In genomic region chr4:31791666-31792065, GRCh38 we compare ENCODE assay signal across 22 cellular contexts.
"Had no signal": no experiment of that assay in that cellular context is flagged by ENCODE, and none has a peak within 500 bp of the region (broad histone marks: within the 10 kb centered on the region; RNA-seq: fewer than 3 reads in every experiment).

No MANE protein-coding gene starts in this region.

- DNase-seq: KBM-7, MG63, NCI-H1092, NCI-H1105 treated with DMSO at 0.1 percent for 48 hours, NCI-H1417 treated with DMSO at 0.1 percent for 48 hours, NCI-H146, NCI-H1694 treated with DMSO at 0.1 percent for 48 hours, NCI-H1930, NCI-H2081, NCI-H2171, NCI-H226, NCI-H510A, NCI-H526 treated with DMSO at 0.1 percent for 48 hours, NCI-H748 treated with DMSO at 0.1 percent for 48 hours, Right ventricle myocardium superior, RPMI8226, SIG-M5, SW 1271, T-cell had no signal

- H3K27ac ChIP-seq: SJSA1, SK-N-MC had no signal

- H3K4me1 ChIP-seq: SJSA1 had no signal

- H3K36me3 ChIP-seq: MG63, SJSA1 had no signal

- H3K9me3 ChIP-seq: MG63, SJSA1 had no signal

- H3K4me3 ChIP-seq: MG63, SJSA1, SK-N-MC had no signal

- H3K27me3 ChIP-seq: MG63, SJSA1 had no signal

- FAIRE-seq: RCC 7860 had no signal

- ATAC-seq: T-cell had no signal
